Comparison of ENCODE assay signal across 16 cellular contexts in genomic region chr5:125487231-125487630, GRCh38.
DNase-seq lines count a peak whose midpoint lies in the region; ATAC-seq and TF ChIP-seq lines count a peak whose summit lies in the region.
"Had no signal": no experiment of that assay in that cellular context is flagged by ENCODE, and none has a peak within 500 bp of the region (broad histone marks: within the 10 kb centered on the region; RNA-seq: fewer than 3 reads in every experiment).

No MANE protein-coding gene starts in this region.

- H3K27me3 Mint-ChIP-seq in chondrocyte (ENCODE audit: low read depth) (no peaks in the 10 kb centered on the region), natural killer cell (ENCODE audit: low read depth in 2 of 2) (no peaks in the 10 kb centered on the region)
- H3K27me3 Mint-ChIP-seq: activated CD4-positive, alpha-beta memory T cell treated with anti-CD3 and anti-CD28 coated beads, Interleukin-2, amount 10 ng/mL, durations not matched to agents 7 days and 5 days; naive thymus-derived CD4-positive, alpha-beta T cell had no signal

- H3K4me3 Mint-ChIP-seq in chondrocyte (ENCODE audit: unreplicated experiment) (no peak overlapping the region), natural killer cell (no peak overlapping the region)
- H3K4me3 Mint-ChIP-seq: activated CD4-positive, alpha-beta memory T cell treated with anti-CD3 and anti-CD28 coated beads, Interleukin-2, amount 10 ng/mL, durations not matched to agents 7 days and 5 days; activated naive CD8-positive, alpha-beta T cell treated with anti-CD3 and anti-CD28 coated beads, Interleukin-2, amount 10 ng/mL, durations not matched to agents 7 days and 5 days; activated T-cell treated with anti-CD3 and anti-CD28 coated beads, Interleukin-2, amount 50 U/mL, for 72 hours; naive thymus-derived CD4-positive, alpha-beta T cell had no signal

- H3K27me3 ChIP-seq in Panc1 (ENCODE audit: control insufficient read depth, insufficient read depth, low read length) (no peaks in the 10 kb centered on the region), smooth muscle cell (ENCODE audit: low read depth) (no peaks in the 10 kb centered on the region)
- H3K27me3 ChIP-seq: BLaER1 treated with 17β-estradiol and CSF1 and Interleukin-3, amounts not matched to agents 10 nM and 100 nM had no signal

- H3K27ac Mint-ChIP-seq in chondrocyte (ENCODE audit: unreplicated experiment) (peak overlapping the region; percentile 71), natural killer cell (no peak overlapping the region)
- H3K27ac Mint-ChIP-seq: activated CD4-positive, alpha-beta memory T cell treated with anti-CD3 and anti-CD28 coated beads, Interleukin-2, amount 10 ng/mL, durations not matched to agents 7 days and 5 days; activated naive CD8-positive, alpha-beta T cell treated with anti-CD3 and anti-CD28 coated beads, Interleukin-2, amount 10 ng/mL, durations not matched to agents 7 days and 5 days; activated T-cell treated with anti-CD3 and anti-CD28 coated beads, Interleukin-2, amount 50 U/mL, for 72 hours; naive thymus-derived CD4-positive, alpha-beta T cell had no signal

- no TSS peak for BruUV-seq in Panc1 (replicated peaks; lab: Mats Ljungman, UMichigan)

- 81% methylated on average over 3 of the region's 3 CpGs for WGBS in smooth muscle cell (ENCODE audit: low lambda C conversion rate)

- peak overlapping the region; percentile 100 for H3K27ac ChIP-seq in Panc1 (ENCODE audit: low read length)
- H3K27ac ChIP-seq in smooth muscle cell (ENCODE audit: low read depth): peak overlapping the region; percentile 89
- H3K27ac ChIP-seq: BLaER1 treated with 17β-estradiol and CSF1 and Interleukin-3, amounts not matched to agents 10 nM and 100 nM had no signal

- H3K9me3 ChIP-seq in Panc1 (ENCODE audit: control insufficient read depth, insufficient read depth, low read depth, low read length) (peaks cover 3% of the 10 kb centered on the region; the same call in 1 of the 2 replicates), smooth muscle cell (replicated peaks; ENCODE audit: low read depth) (no peaks in the 10 kb centered on the region)
- H3K9me3 ChIP-seq: BLaER1 treated with 17β-estradiol and CSF1 and Interleukin-3, amounts not matched to agents 10 nM and 100 nM had no signal

- no peak for ATAC-seq in Panc1
- ATAC-seq in natural killer cell: no peak
- ATAC-seq: activated T-cell treated with anti-CD3 and anti-CD28 coated beads, Interleukin-2, amount 50 U/mL, for 72 hours; esophagus mucosa; left cardiac atrium; naive thymus-derived CD4-positive, alpha-beta T cell; right cardiac atrium had no signal

- POLR2A ChIA-PET in Panc1 (lab: Charles Lee): no interaction called here

- H3K4me3 ChIP-seq in Panc1 (ENCODE audit: low read depth in 2 of 2, low read length in 2 of 2) (no peak overlapping the region), smooth muscle cell (no peak overlapping the region)
- H3K4me3 ChIP-seq: BLaER1 treated with 17β-estradiol and CSF1 and Interleukin-3, amounts not matched to agents 10 nM and 100 nM had no signal

- H3K4me2 ChIP-seq in smooth muscle cell: peak overlapping the region; percentile 65
- H3K4me2 ChIP-seq: BLaER1 treated with 17β-estradiol and CSF1 and Interleukin-3, amounts not matched to agents 10 nM and 100 nM had no signal

- H3K9me3 Mint-ChIP-seq in chondrocyte (ENCODE audit: low read depth) (peaks cover 6% of the 10 kb centered on the region), natural killer cell (no peaks in the 10 kb centered on the region)

- H3F3A ChIP-seq in smooth muscle cell (ENCODE audit: low read depth): peaks cover 13% of the 10 kb centered on the region

- DNase-seq in Panc1 (ENCODE audit: low read depth, low spot score): no peak
- no peak for DNase-seq in chondrocyte (ENCODE audit: low spot score)
- peak; percentile 56 for DNase-seq in medulla oblongata (ENCODE audit: extremely low spot score)
- no peak for DNase-seq in smooth muscle cell (lab: John Stamatoyannopoulos, UW; ENCODE audit: unreplicated experiment)
- no peak for DNase-seq in NCI-H2029 (lab: John Stamatoyannopoulos, UW)
- DNase-seq in NCI-H2196 treated with DMSO at 0.1 percent for 48 hours (lab: John Stamatoyannopoulos, UW; ENCODE audit: unreplicated experiment): no peak
- no peak for DNase-seq in T-helper 9 cell
- no peak for DNase-seq in natural killer cell
- DNase-seq: activated CD4-positive, alpha-beta memory T cell treated with anti-CD3 and anti-CD28 coated beads, Interleukin-2, amount 10 ng/mL, durations not matched to agents 7 days and 5 days; activated naive CD8-positive, alpha-beta T cell treated with anti-CD3 and anti-CD28 coated beads, Interleukin-2, amount 10 ng/mL, durations not matched to agents 7 days and 5 days; activated T-cell treated with anti-CD3 and anti-CD28 coated beads, Interleukin-2, amount 50 U/mL, for 72 hours; left cardiac atrium; naive thymus-derived CD4-positive, alpha-beta T cell; right cardiac atrium had no signal

- H3K79me2 ChIP-seq in smooth muscle cell (ENCODE audit: low read depth): no peaks in the 10 kb centered on the region

- H3K4me1 Mint-ChIP-seq in chondrocyte (ENCODE audit: low read depth) (peaks cover 48% of the 10 kb centered on the region), natural killer cell (no peaks in the 10 kb centered on the region)
- H3K4me1 Mint-ChIP-seq: activated CD4-positive, alpha-beta memory T cell treated with anti-CD3 and anti-CD28 coated beads, Interleukin-2, amount 10 ng/mL, durations not matched to agents 7 days and 5 days; activated naive CD8-positive, alpha-beta T cell treated with anti-CD3 and anti-CD28 coated beads, Interleukin-2, amount 10 ng/mL, durations not matched to agents 7 days and 5 days; naive thymus-derived CD4-positive, alpha-beta T cell had no signal

- H3K4me1 ChIP-seq in Panc1 (ENCODE audit: control insufficient read depth, insufficient read depth, low read length) (peaks cover 39% of the 10 kb centered on the region), smooth muscle cell (ENCODE audit: low read depth) (peaks cover 50% of the 10 kb centered on the region)

- H3K9ac ChIP-seq in smooth muscle cell (ENCODE audit: low read depth): no peak overlapping the region
- H3K9ac ChIP-seq: BLaER1 treated with 17β-estradiol and CSF1 and Interleukin-3, amounts not matched to agents 10 nM and 100 nM had no signal

- no peak for TF ChIP-seq CTCF in Panc1 (IDR thresholded peaks at IDR 0.05)
- TF ChIP-seq CTCF in chondrocyte (IDR thresholded peaks at IDR 0.05): no peak
- TF ChIP-seq CTCF in smooth muscle cell (IDR thresholded peaks at IDR 0.05; ENCODE audit: borderline replicate concordance, insufficient read depth, poor library complexity, severe bottlenecking): no peak
- no peak for TF ChIP-seq CTCF in natural killer cell (IDR thresholded peaks at IDR 0.05)

- peak overlapping the region; percentile 52 for H2AFZ ChIP-seq in smooth muscle cell (ENCODE audit: low read depth)

- CTCF ChIA-PET in Panc1 (lab: Charles Lee): interaction anchor here (0.7 kb wide), 1 partner anchor 937 kb away, joined by 3 read pairs; no protein-coding TSS in a partner anchor

- H3K36me3 Mint-ChIP-seq in chondrocyte (ENCODE audit: low read depth): no peaks in the 10 kb centered on the region
- H3K36me3 Mint-ChIP-seq in natural killer cell: peaks cover 5% of the 10 kb centered on the region
- H3K36me3 Mint-ChIP-seq: activated naive CD8-positive, alpha-beta T cell treated with anti-CD3 and anti-CD28 coated beads, Interleukin-2, amount 10 ng/mL, durations not matched to agents 7 days and 5 days; naive thymus-derived CD4-positive, alpha-beta T cell had no signal

- no peaks in the 10 kb centered on the region for H4K20me1 ChIP-seq in smooth muscle cell (ENCODE audit: low read depth)
- H4K20me1 ChIP-seq: BLaER1 treated with 17β-estradiol and CSF1 and Interleukin-3, amounts not matched to agents 10 nM and 100 nM had no signal

- H3K36me3 ChIP-seq in Panc1 (ENCODE audit: control insufficient read depth, insufficient read depth, low read length) (no peaks in the 10 kb centered on the region; the same call in 1 of the 2 replicates), smooth muscle cell (ENCODE audit: low read depth) (no peaks in the 10 kb centered on the region)
- H3K36me3 ChIP-seq: BLaER1 treated with 17β-estradiol and CSF1 and Interleukin-3, amounts not matched to agents 10 nM and 100 nM had no signal

- intact Hi-C loops in Panc1 (cut with micrococcal nuclease; ENCODE audit: unreplicated experiment) (loop anchor here (10.0 kb wide), 2 partner anchors 348 to 742 kb away; partner anchors contain the start of gene ZNF608), natural killer cell (cut with micrococcal nuclease) (no loop called here)

- in situ Hi-C loops in Panc1 (cut with HindIII; ENCODE audit: low pct_unique_long_range_greater_than_20kb, low sequenced_read_pairs): no loop called here
